ENCODE assay signal across 11 cellular contexts in genomic region chr15:38824719-38825118, GRCh38.
"Had no signal": no experiment of that assay in that cellular context is flagged by ENCODE, and none has a peak within 500 bp of the region (broad histone marks: within the 10 kb centered on the region; RNA-seq: fewer than 3 reads in every experiment).

No MANE protein-coding gene starts in this region.

- FAIRE-seq: H1, H54 had no signal

- DNase-seq: GM23248, GOT3, H7, H9, HCEC 1CT, HFFc6 had no signal

- H3K36me3 ChIP-seq: HAP-1 had no signal

- H3K27ac ChIP-seq: GM23248 had no signal

- H3K4me3 Mint-ChIP-seq: GM23338, H9, HFFc6 had no signal

- H2AFZ ChIP-seq: GM23338 had no signal

- H3K9me3 ChIP-seq: HAP-1 had no signal

- ATAC-seq: GM23338, HCT116 had no signal

- H3K4me2 ChIP-seq: GM23338 had no signal

- H3K9me3 Mint-ChIP-seq: GM23338, H9, HFFc6 had no signal

- H3K4me3 ChIP-seq: GM23248, GM23338, HAP-1 had no signal

- H3K9ac ChIP-seq: GM23248 had no signal

- H3K27ac Mint-ChIP-seq: GM23338, H9, HFFc6 had no signal
